ENCODE assay signal across 23 cellular contexts in the genomic region with DNA sequence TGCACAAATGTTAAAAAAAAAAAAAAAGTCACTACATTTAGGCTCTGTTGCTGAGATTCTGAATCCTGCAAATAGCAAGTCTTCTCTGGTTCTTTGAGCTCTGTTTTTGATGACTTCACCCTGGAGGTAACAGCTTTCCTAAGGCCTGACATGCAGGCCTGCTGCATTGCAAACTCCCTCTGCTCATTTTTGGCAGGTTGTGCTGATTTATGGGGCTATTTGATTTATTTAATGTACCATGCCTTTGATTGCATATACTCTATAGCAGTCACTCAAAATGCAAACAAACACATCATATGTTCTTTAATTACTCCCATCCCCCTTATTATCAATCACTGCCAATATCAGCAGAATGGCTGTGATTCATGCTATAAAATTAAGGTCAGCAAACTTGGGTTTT.
"Had no signal": no experiment of that assay in that cellular context is flagged by ENCODE, and none has a peak within 500 bp of the region (broad histone marks: within the 10 kb centered on the region; RNA-seq: fewer than 3 reads in every experiment).

No MANE protein-coding gene starts in this region.

- DNase-seq: islet precursor cell; left ventricle myocardium inferior; midbrain; mucosa of descending colon; naive thymus-derived CD4-positive, alpha-beta T cell; ovary; right lobe of liver; stimulated activated CD4-positive, alpha-beta T cell treated with anti-CD3 and anti-CD28 coated beads, Interleukin-1b, Interleukin-23, amount 100 ng/mL, for 48 hours; stimulated activated CD4-positive, alpha-beta T cell treated with anti-CD3 and anti-CD28 coated beads, Interleukin-2, amount 100 ng/mL, for 48 hours; stimulated activated CD4-positive, alpha-beta T cell treated with anti-CD3 and anti-CD28 coated beads, Interleukin-4, amount 100 ng/mL, for 4 hours; stimulated activated CD8-positive, alpha-beta memory T cell treated with anti-CD3 and anti-CD28 coated beads, Interleukin-4, amount 100 ng/mL, for 48 hours; stimulated activated naive CD4-positive, alpha-beta T cell treated with Interleukin-2 at 50 U/mL for 16 hours; stimulated activated naive CD8-positive, alpha-beta T cell treated with anti-CD3 and anti-CD28 coated beads, Interleukin-15, amount 100 ng/mL, for 72 hours; substantia nigra; transverse colon; upper lobe of left lung had no signal

- H3K4me3 Mint-ChIP-seq: naive thymus-derived CD4-positive, alpha-beta T cell; natural killer cell treated with Interleukin-12 subunit alpha and Interleukin-12 subunit beta and Interleukin-15 and Interleukin-18, amount 100 ng/mL, for 72 hours; stimulated activated memory B cell treated with anti-CD40 and anti-IgM and Interleukin-4, amounts not matched to agents 10 μg/mL and 1 μg/mL and 100 μg/mL, for 72 hours; stimulated activated naive CD8-positive, alpha-beta T cell treated with anti-CD3 and anti-CD28 coated beads, Interleukin-15, amount 100 ng/mL, for 72 hours had no signal

- H3K27me3 ChIP-seq: ovary, right atrium auricular region, right lobe of liver, transverse colon, upper lobe of left lung, vagina had no signal

- H3K27ac Mint-ChIP-seq: naive thymus-derived CD4-positive, alpha-beta T cell; natural killer cell treated with Interleukin-12 subunit alpha and Interleukin-12 subunit beta and Interleukin-15 and Interleukin-18, amount 100 ng/mL, for 72 hours; progenitor cell of endocrine pancreas; stimulated activated memory B cell treated with anti-CD40 and anti-IgM and Interleukin-4, amounts not matched to agents 10 μg/mL and 1 μg/mL and 100 μg/mL, for 72 hours; stimulated activated naive CD8-positive, alpha-beta T cell treated with anti-CD3 and anti-CD28 coated beads, Interleukin-15, amount 100 ng/mL, for 72 hours had no signal

- H3K27ac ChIP-seq: left ventricle myocardium inferior, ovary, right atrium auricular region, right lobe of liver, transverse colon, upper lobe of left lung, vagina had no signal

- H3K4me2 ChIP-seq: smooth muscle cell had no signal

- H3K4me1 Mint-ChIP-seq: naive thymus-derived CD4-positive, alpha-beta T cell; stimulated activated memory B cell treated with anti-CD40 and anti-IgM and Interleukin-4, amounts not matched to agents 10 μg/mL and 1 μg/mL and 100 μg/mL, for 72 hours; stimulated activated naive CD8-positive, alpha-beta T cell treated with anti-CD3 and anti-CD28 coated beads, Interleukin-15, amount 100 ng/mL, for 72 hours had no signal

- H3K36me3 ChIP-seq: left ventricle myocardium inferior, ovary, right atrium auricular region, right lobe of liver, transverse colon, upper lobe of left lung, vagina had no signal

- H3K9me3 ChIP-seq: ovary, right atrium auricular region, right lobe of liver, transverse colon, upper lobe of left lung, vagina had no signal

- H3K4me1 ChIP-seq: left ventricle myocardium inferior, right atrium auricular region, right lobe of liver, transverse colon, upper lobe of left lung, vagina had no signal

- H3K36me3 Mint-ChIP-seq: stimulated activated memory B cell treated with anti-CD40 and anti-IgM and Interleukin-4, amounts not matched to agents 10 μg/mL and 1 μg/mL and 100 μg/mL, for 72 hours had no signal

- ATAC-seq: mucosa of descending colon; naive thymus-derived CD4-positive, alpha-beta T cell; natural killer cell treated with Interleukin-12 subunit alpha and Interleukin-12 subunit beta and Interleukin-15 and Interleukin-18, amount 100 ng/mL, for 72 hours; right lobe of liver; stimulated activated memory B cell treated with anti-CD40 and anti-IgM and Interleukin-4, amounts not matched to agents 10 μg/mL and 1 μg/mL and 100 μg/mL, for 72 hours; stimulated activated naive CD8-positive, alpha-beta T cell treated with anti-CD3 and anti-CD28 coated beads, Interleukin-15, amount 100 ng/mL, for 72 hours had no signal

- H3K27me3 Mint-ChIP-seq: naive thymus-derived CD4-positive, alpha-beta T cell; natural killer cell treated with Interleukin-12 subunit alpha and Interleukin-12 subunit beta and Interleukin-15 and Interleukin-18, amount 100 ng/mL, for 72 hours; progenitor cell of endocrine pancreas; stimulated activated memory B cell treated with anti-CD40 and anti-IgM and Interleukin-4, amounts not matched to agents 10 μg/mL and 1 μg/mL and 100 μg/mL, for 72 hours; stimulated activated naive CD8-positive, alpha-beta T cell treated with anti-CD3 and anti-CD28 coated beads, Interleukin-15, amount 100 ng/mL, for 72 hours had no signal

- H3K9me3 Mint-ChIP-seq: stimulated activated memory B cell treated with anti-CD40 and anti-IgM and Interleukin-4, amounts not matched to agents 10 μg/mL and 1 μg/mL and 100 μg/mL, for 72 hours had no signal

- H3K4me3 ChIP-seq: left ventricle myocardium inferior, lung, mucosa of descending colon, ovary, right atrium auricular region, right lobe of liver, smooth muscle cell, transverse colon, upper lobe of left lung, vagina had no signal
